Comparison of ENCODE assay signal across 18 cellular contexts in genomic region chr3:9033867-9034266, GRCh38.
DNase-seq lines count a peak whose midpoint lies in the region; ATAC-seq, FAIRE-seq and TF ChIP-seq lines count a peak whose summit lies in the region.
"Had no signal": no experiment of that assay in that cellular context is flagged by ENCODE, and none has a peak within 500 bp of the region (broad histone marks: within the 10 kb centered on the region; RNA-seq: fewer than 3 reads in every experiment).

No MANE protein-coding gene starts in this region.

- DNase-seq in GM06990 (ENCODE audit: extremely low read depth, insufficient read length) = no peak
- no peak for DNase-seq in GM12891 (ENCODE audit: insufficient read length, low spot score)
- no peak for DNase-seq in astrocyte of the cerebellum (ENCODE audit: low read depth)
- DNase-seq in keratinocyte (ENCODE audit: low read depth, low spot score) = no peak
- DNase-seq in activated T-helper 1 cell treated with anti-CD3 and anti-CD28 coated beads, Interleukin-12 subunit alpha, Interleukin-12 subunit beta, Interleukin-2, Interleukin-4 antibody, amounts not matched to agents 30 ng/mL and 10 ng/mL and 1 ng/mL, durations not matched to agents 14 hours and 24 hours and 36 hours (ENCODE audit: low spot score) = no peak
- DNase-seq in upper lobe of right lung = no peak
- DNase-seq: DMS 273 treated with DMSO at 0.1 percent for 48 hours, GDM1, HCEC 1CT, IMR-90, NCI-H187, NCI-H2171 treated with DMSO at 0.1 percent for 48 hours, NCI-H748 treated with DMSO at 0.1 percent for 48 hours, SHP77 treated with DMSO at 0.1 percent for 48 hours had no signal

- H3K36me3 ChIP-seq in GM06990 (ENCODE audit: control insufficient read depth, insufficient read depth, low read length) (no peaks in the 10 kb centered on the region), keratinocyte (ENCODE audit: control insufficient read depth in 2 of 2, extremely low read depth in 1 of 2, insufficient read depth in 2 of 2, low read length in 2 of 2) (peaks cover 0 to 3% of the 10 kb centered on the region in 2 experiments), upper lobe of right lung (no peaks in the 10 kb centered on the region)

- H3K4me1 ChIP-seq in keratinocyte (ENCODE audit: control insufficient read depth, extremely low read depth, insufficient read depth, low read length) (peaks cover 6% of the 10 kb centered on the region), upper lobe of right lung (peaks cover 9% of the 10 kb centered on the region)

- H4K20me1 ChIP-seq in keratinocyte (ENCODE audit: control insufficient read depth, extremely low read depth, insufficient read depth, low read length) = no peaks in the 10 kb centered on the region

- H3K36me3 Mint-ChIP-seq in activated T-helper 1 cell treated with anti-CD3 and anti-CD28 coated beads, Interleukin-12 subunit alpha, Interleukin-12 subunit beta, Interleukin-2, Interleukin-4 antibody, amounts not matched to agents 30 ng/mL and 10 ng/mL and 1 ng/mL, durations not matched to agents 14 hours and 24 hours and 36 hours (ENCODE audit: low read depth) = no peaks in the 10 kb centered on the region

- no peak overlapping the region for H3K4me2 ChIP-seq in keratinocyte (ENCODE audit: control insufficient read depth, extremely low read depth, insufficient read depth, low read depth, low read length)

- H3K27ac Mint-ChIP-seq in activated T-helper 1 cell treated with anti-CD3 and anti-CD28 coated beads, Interleukin-12 subunit alpha, Interleukin-12 subunit beta, Interleukin-2, Interleukin-4 antibody, amounts not matched to agents 30 ng/mL and 10 ng/mL and 1 ng/mL, durations not matched to agents 14 hours and 24 hours and 36 hours = no peak overlapping the region

- H3K9me3 Mint-ChIP-seq in activated T-helper 1 cell treated with anti-CD3 and anti-CD28 coated beads, Interleukin-12 subunit alpha, Interleukin-12 subunit beta, Interleukin-2, Interleukin-4 antibody, amounts not matched to agents 30 ng/mL and 10 ng/mL and 1 ng/mL, durations not matched to agents 14 hours and 24 hours and 36 hours = no peaks in the 10 kb centered on the region

- H3K9me3 ChIP-seq in keratinocyte (ENCODE audit: control insufficient read depth, low read depth, low read length) (no peaks in the 10 kb centered on the region), upper lobe of right lung (no peaks in the 10 kb centered on the region)

- H3K27me3 Mint-ChIP-seq in activated T-helper 1 cell treated with anti-CD3 and anti-CD28 coated beads, Interleukin-12 subunit alpha, Interleukin-12 subunit beta, Interleukin-2, Interleukin-4 antibody, amounts not matched to agents 30 ng/mL and 10 ng/mL and 1 ng/mL, durations not matched to agents 14 hours and 24 hours and 36 hours (ENCODE audit: insufficient read depth) = peaks cover 8% of the 10 kb centered on the region

- ATAC-seq in upper lobe of right lung (no peak), GM19351 (IDR thresholded peaks at IDR 0.05; ENCODE audit: unreplicated experiment) (no peak)
- ATAC-seq: SK-N-SH treated with all-trans-retinoic acid at 6 μM for 48 hours had no signal

- no peaks in the 10 kb centered on the region for H3K27me3 ChIP-seq in GM06990 (replicated peaks; ENCODE audit: control insufficient read depth, insufficient read depth, low read length)
- no peaks in the 10 kb centered on the region for H3K27me3 ChIP-seq in keratinocyte (ENCODE audit: control insufficient read depth, extremely low read depth, insufficient read depth, low read length)
- H3K27me3 ChIP-seq in upper lobe of right lung = no peaks in the 10 kb centered on the region

- dilution Hi-C loops in keratinocyte (cut with MboI; ENCODE audit: extremely low pct_ligation_motif_present, low sequenced_read_pairs) = no loop called here

- no peaks in the 10 kb centered on the region for H3K4me1 Mint-ChIP-seq in activated T-helper 1 cell treated with anti-CD3 and anti-CD28 coated beads, Interleukin-12 subunit alpha, Interleukin-12 subunit beta, Interleukin-2, Interleukin-4 antibody, amounts not matched to agents 30 ng/mL and 10 ng/mL and 1 ng/mL, durations not matched to agents 14 hours and 24 hours and 36 hours (ENCODE audit: low read depth)

- FAIRE-seq in GM12891 (lab: Jason Lieb, UNC) (peak; percentile 28), keratinocyte (lab: Jason Lieb, UNC) (no peak)
- FAIRE-seq: RCC 7860 had no signal

- intact Hi-C loops in activated T-helper 1 cell treated with anti-CD3 and anti-CD28 coated beads, Interleukin-12 subunit alpha, Interleukin-12 subunit beta, Interleukin-2, Interleukin-4 antibody, amounts not matched to agents 30 ng/mL and 10 ng/mL and 1 ng/mL, durations not matched to agents 14 hours and 24 hours and 36 hours (cut with micrococcal nuclease) = no loop called here
- intact Hi-C loops in upper lobe of right lung (cut with DNase I) = no loop called here

- in situ Hi-C loops in astrocyte of the cerebellum (cut with HindIII; ENCODE audit: low sequenced_read_pairs) = no loop called here

- no peaks in the 10 kb centered on the region for H3K9me1 ChIP-seq in keratinocyte (ENCODE audit: control insufficient read depth, extremely low read depth, insufficient read depth, low read length)

- no peak overlapping the region for H3K4me3 Mint-ChIP-seq in activated T-helper 1 cell treated with anti-CD3 and anti-CD28 coated beads, Interleukin-12 subunit alpha, Interleukin-12 subunit beta, Interleukin-2, Interleukin-4 antibody, amounts not matched to agents 30 ng/mL and 10 ng/mL and 1 ng/mL, durations not matched to agents 14 hours and 24 hours and 36 hours

- H3K4me3 ChIP-seq in GM06990 (replicated peaks; ENCODE audit: low read depth, low read length) (no peak overlapping the region), astrocyte of the cerebellum (ENCODE audit: low read depth, low read length) (no peak overlapping the region), keratinocyte (ENCODE audit: control insufficient read depth in 2 of 3, extremely low read depth in 1 of 3, insufficient read depth in 2 of 3, low read depth in 1 of 3, low read length in 3 of 3) (no peak overlapping the region), upper lobe of right lung (no peak overlapping the region)

- H3K79me2 ChIP-seq in keratinocyte (ENCODE audit: control insufficient read depth, insufficient read depth, low read length) = no peaks in the 10 kb centered on the region

- no peak for TF ChIP-seq POLR2A in GM12891 (IDR thresholded peaks at IDR 0.05; ENCODE audit: low read depth, low read length)

- TF ChIP-seq CTCF in GM06990 (IDR thresholded peaks at IDR 0.05; ENCODE audit: insufficient read depth, low read length, poor library complexity, severe bottlenecking) = peak; percentile 5
- TF ChIP-seq CTCF in astrocyte of the cerebellum (IDR thresholded peaks at IDR 0.05; ENCODE audit: low read depth, low read length, missing control alignments) = peak; percentile 7
- peak in 2 of 3 experiments; percentile 11 to 30 for TF ChIP-seq CTCF in keratinocyte (optimal IDR thresholded peaks at IDR 0.05 in 1 of 3, IDR thresholded peaks at IDR 0.05 in 1 of 3, conservative IDR thresholded peaks at IDR 0.05 in 1 of 3; ENCODE audit: extremely low read depth in 1 of 3, insufficient read depth in 2 of 3, low read length in 3 of 3)
- TF ChIP-seq CTCF in upper lobe of right lung (IDR thresholded peaks at IDR 0.05) = no peak

- H2AFZ ChIP-seq in keratinocyte (ENCODE audit: control insufficient read depth, low read length) = no peak overlapping the region

- H3K27ac ChIP-seq in keratinocyte (ENCODE audit: control insufficient read depth, insufficient read depth, low read length) = no peak overlapping the region
- no peak overlapping the region for H3K27ac ChIP-seq in upper lobe of right lung
- H3K27ac ChIP-seq: C4-2B had no signal

- no peak overlapping the region for H3K9ac ChIP-seq in keratinocyte (ENCODE audit: control insufficient read depth, extremely low read depth, insufficient read depth, low read length)

TF ChIP-seq in GM12891, 5 proteins besides CTCF, POLR2A, EP300 and RAD21:
- no peak for TF ChIP-seq PAX5 (IDR thresholded peaks at IDR 0.05; ENCODE audit: insufficient read depth, low read length, severe bottlenecking)
- TF ChIP-seq SPI1 (IDR thresholded peaks at IDR 0.05; ENCODE audit: low read depth, low read length) = no peak
- TF ChIP-seq TAF1 (IDR thresholded peaks at IDR 0.05; ENCODE audit: low read depth, low read length) = no peak
- no peak for TF ChIP-seq POU2F2 (IDR thresholded peaks at IDR 0.05; ENCODE audit: low read depth, low read length)
- no peak for TF ChIP-seq POLR2AphosphoS5 (IDR thresholded peaks at IDR 0.05; ENCODE audit: low read depth, low read length)
